Comparison of ENCODE assay signal across 24 cellular contexts in the genomic region with DNA sequence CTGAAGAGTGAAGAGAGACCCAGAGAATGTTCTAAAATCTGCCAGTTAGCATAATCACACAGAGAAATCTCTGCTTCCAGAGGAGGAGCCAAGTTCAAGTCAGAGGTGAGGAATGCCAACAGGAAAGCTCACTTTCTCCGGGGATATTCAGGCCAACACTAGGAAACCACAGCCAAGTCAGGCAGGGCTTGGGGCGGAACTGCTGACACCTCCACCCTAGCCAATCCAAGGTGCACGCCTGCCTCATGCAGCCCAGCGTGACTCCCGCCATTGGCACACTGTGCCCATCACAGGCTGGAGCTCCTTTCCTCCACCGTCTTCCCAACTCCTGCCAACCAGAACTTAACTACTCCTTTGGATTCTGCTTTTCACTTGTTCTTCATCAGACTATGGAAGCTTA.
"Had no signal": no experiment of that assay in that cellular context is flagged by ENCODE, and none has a peak within 500 bp of the region (broad histone marks: within the 10 kb centered on the region; RNA-seq: fewer than 3 reads in every experiment).

No MANE protein-coding gene starts in this region.

- H3K4me1 ChIP-seq: ascending aorta, body of pancreas had no signal

- H3K36me3 ChIP-seq: ascending aorta, cardiac muscle cell had no signal

- H3K27ac ChIP-seq: ascending aorta, body of pancreas, cardiac muscle cell had no signal

- H3K4me3 ChIP-seq: ascending aorta, body of pancreas, cardiac muscle cell had no signal

- DNase-seq: activated CD4-positive, alpha-beta T cell treated with anti-CD3 and anti-CD28 coated beads for 48 hours; activated CD4-positive, alpha-beta T cell treated with anti-CD3 and anti-CD28 coated beads, Interleukin-2, amount 50 U/mL, for 4 hours; activated CD4-positive, CD25-positive, alpha-beta regulatory T cell treated with anti-CD3 and anti-CD28 coated beads, Interleukin-2, amount 50 U/mL, for 72 hours; activated CD8-positive, alpha-beta memory T cell treated with anti-CD3 and anti-CD28 coated beads, Interleukin-2, amount 10 ng/mL, durations not matched to agents 7 days and 5 days; activated effector memory CD4-positive, alpha-beta T cell treated with Interleukin-2 at 50 U/mL for 16 hours; activated naive CD4-positive, alpha-beta T cell; activated T-cell treated with anti-CD3 and anti-CD28 coated beads, Interleukin-2, amount 50 U/mL, for 24 hours; body of pancreas; cerebellar nuclear complex; KG1; MV-4-11; NCI-H1092 treated with DMSO at 0.1 percent for 48 hours; NCI-H1417 treated with DMSO at 0.1 percent for 48 hours; NCI-H1694; NCI-H2029; NCI-H345; NCI-H510A; NCI-H69; SIG-M5; T-helper 17 cell; T-helper 9 cell had no signal

- ATAC-seq: activated CD8-positive, alpha-beta memory T cell treated with anti-CD3 and anti-CD28 coated beads, Interleukin-2, amount 10 ng/mL, durations not matched to agents 7 days and 5 days; body of pancreas; T-helper 17 cell; WTC11 had no signal

- H3K9me3 ChIP-seq: ascending aorta, body of pancreas had no signal

- H3K27me3 ChIP-seq: ascending aorta, body of pancreas, cardiac muscle cell had no signal
